1 cellular context compared by ENCODE assay signal in the genomic region with DNA sequence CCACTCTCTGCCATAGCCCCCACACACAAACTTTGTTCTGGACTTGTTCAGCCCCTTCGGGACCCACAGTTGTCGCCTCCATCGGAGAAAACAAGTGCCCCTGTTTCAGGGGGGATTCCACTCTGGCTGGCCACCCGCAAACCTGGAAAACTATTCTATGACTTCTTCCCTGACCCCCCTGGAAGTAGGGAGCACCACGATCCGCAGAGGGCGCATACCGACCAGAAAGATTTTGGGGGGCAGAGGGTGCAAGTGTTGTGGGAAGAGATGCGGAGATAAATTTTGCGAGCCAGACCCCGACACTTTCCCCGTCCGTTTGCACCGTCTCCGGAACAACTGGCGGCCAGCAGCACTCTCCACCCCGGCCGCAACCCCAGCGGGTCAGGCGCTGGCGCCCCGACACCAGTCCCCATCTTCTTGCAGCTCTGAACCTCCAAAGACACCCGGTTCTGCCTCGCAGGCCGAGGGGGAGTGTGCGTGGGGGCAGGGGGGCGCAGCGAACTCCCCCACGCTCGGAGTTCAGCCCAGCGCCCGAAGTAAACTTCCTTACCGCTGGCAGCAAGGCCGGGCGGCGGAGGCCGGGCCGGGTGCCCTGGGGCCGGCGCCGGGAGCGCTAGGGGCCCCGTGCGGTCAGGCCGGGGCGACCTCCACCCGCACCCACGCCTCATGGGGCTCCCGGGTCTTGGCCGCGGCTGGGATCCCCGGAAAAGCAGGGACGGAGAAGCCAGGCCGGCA.
TF ChIP-seq lines count a peak whose summit lies in the region.

No MANE protein-coding gene starts in this region.

TF ChIP-seq in SK-N-SH treated with all-trans-retinoic acid at 6 μM for 48 hours, 23 proteins besides CTCF, POLR2A, EP300 and RAD21 (continued from another document):
- TF ChIP-seq CSDC2 (CRISPR knock-in tag; IDR thresholded peaks at IDR 0.05) (no peak), OSR1 (CRISPR knock-in tag; IDR thresholded peaks at IDR 0.05) (no peak), SNAI2 (CRISPR knock-in tag; IDR thresholded peaks at IDR 0.05) (no peak), PPARA (CRISPR knock-in tag; IDR thresholded peaks at IDR 0.05; ENCODE audit: borderline replicate concordance) (no peak), POU6F1 (CRISPR knock-in tag; IDR thresholded peaks at IDR 0.05; ENCODE audit: borderline replicate concordance, low read depth) (no peak)
- TF ChIP-seq, protein P1, sequence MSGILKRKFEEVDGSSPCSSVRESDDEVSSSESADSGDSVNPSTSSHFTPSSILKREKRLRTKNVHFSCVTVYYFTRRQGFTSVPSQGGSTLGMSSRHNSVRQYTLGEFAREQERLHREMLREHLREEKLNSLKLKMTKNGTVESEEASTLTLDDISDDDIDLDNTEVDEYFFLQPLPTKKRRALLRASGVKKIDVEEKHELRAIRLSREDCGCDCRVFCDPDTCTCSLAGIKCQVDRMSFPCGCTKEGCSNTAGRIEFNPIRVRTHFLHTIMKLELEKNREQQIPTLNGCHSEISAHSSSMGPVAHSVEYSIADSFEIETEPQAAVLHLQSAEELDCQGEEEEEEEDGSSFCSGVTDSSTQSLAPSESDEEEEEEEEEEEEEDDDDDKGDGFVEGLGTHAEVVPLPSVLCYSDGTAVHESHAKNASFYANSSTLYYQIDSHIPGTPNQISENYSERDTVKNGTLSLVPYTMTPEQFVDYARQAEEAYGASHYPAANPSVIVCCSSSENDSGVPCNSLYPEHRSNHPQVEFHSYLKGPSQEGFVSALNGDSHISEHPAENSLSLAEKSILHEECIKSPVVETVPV (CRISPR knock-in tag; IDR thresholded peaks at IDR 0.05) = no peak
